ENCODE assay signal across 1 cellular context in the genomic region with DNA sequence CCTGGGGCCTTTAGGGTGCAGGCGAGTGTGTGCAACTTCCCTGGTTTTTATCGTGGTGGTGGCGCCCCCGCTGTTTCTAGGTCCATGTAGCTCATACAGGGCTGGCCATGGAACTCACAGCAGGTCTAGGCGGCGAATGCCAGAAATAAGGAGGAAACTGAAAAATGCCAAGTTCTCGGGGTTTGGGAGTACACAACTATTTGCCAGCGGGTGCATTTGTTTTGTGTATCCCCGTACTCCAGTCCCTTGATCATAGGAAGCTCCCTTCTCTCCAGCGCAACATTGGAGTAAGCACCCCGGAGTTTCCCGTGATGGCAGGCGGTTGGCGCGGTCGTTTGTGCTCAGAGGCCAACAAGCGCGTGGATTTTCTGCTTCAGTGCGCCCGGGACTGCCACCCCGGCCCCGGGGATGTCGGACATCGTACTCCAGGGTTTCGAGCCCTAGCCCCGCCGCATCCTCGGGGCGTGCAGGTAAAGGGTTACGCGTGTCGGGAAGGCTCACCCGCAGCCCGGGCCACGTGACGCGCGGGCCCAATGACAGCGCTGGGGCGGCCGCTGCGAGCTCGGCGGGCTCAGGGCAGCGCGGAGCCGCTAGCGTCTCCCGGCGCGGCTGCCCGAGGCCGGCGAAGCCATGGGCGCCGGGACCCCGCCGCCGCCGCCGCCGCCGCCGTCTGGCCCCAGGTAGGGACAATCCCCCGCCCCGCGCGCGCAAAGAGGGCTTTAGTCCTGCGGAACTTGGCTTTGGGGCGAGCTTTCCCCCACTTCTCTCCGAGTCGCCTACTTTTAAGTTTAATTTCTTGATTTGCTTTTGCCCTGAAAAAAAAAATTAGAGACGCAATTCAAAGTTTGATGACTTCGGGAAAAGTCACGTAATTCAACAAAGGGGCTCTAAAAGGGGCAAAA.
TF ChIP-seq lines count a peak whose summit lies in the region.

No MANE protein-coding gene starts in this region.

TF ChIP-seq in HepG2, 621 proteins besides CTCF, POLR2A, EP300 and RAD21 (continued from another document and continues in another):
- TF ChIP-seq, protein P1, sequence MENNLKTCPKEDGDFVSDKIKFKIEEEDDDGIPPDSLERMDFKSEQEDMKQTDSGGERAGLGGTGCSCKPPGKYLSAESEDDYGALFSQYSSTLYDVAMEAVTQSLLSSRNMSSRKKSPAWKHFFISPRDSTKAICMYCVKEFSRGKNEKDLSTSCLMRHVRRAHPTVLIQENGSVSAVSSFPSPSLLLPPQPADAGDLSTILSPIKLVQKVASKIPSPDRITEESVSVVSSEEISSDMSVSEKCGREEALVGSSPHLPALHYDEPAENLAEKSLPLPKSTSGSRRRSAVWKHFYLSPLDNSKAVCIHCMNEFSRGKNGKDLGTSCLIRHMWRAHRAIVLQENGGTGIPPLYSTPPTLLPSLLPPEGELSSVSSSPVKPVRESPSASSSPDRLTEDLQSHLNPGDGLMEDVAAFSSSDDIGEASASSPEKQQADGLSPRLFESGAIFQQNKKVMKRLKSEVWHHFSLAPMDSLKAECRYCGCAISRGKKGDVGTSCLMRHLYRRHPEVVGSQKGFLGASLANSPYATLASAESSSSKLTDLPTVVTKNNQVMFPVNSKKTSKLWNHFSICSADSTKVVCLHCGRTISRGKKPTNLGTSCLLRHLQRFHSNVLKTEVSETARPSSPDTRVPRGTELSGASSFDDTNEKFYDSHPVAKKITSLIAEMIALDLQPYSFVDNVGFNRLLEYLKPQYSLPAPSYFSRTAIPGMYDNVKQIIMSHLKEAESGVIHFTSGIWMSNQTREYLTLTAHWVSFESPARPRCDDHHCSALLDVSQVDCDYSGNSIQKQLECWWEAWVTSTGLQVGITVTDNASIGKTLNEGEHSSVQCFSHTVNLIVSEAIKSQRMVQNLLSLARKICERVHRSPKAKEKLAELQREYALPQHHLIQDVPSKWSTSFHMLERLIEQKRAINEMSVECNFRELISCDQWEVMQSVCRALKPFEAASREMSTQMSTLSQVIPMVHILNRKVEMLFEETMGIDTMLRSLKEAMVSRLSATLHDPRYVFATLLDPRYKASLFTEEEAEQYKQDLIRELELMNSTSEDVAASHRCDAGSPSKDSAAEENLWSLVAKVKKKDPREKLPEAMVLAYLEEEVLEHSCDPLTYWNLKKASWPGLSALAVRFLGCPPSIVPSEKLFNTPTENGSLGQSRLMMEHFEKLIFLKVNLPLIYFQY (CRISPR knock-in tag; IDR thresholded peaks at IDR 0.05; ENCODE audit: borderline replicate concordance), result no peak
- TF ChIP-seq, protein P2, sequence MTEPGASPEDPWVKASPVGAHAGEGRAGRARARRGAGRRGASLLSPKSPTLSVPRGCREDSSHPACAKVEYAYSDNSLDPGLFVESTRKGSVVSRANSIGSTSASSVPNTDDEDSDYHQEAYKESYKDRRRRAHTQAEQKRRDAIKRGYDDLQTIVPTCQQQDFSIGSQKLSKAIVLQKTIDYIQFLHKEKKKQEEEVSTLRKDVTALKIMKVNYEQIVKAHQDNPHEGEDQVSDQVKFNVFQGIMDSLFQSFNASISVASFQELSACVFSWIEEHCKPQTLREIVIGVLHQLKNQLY (CRISPR knock-in tag; IDR thresholded peaks at IDR 0.05), result no peak
- TF ChIP-seq ZNF879 (CRISPR knock-in tag; IDR thresholded peaks at IDR 0.05) (no peak), REL (CRISPR knock-in tag; conservative IDR thresholded peaks at IDR 0.05) (peak; percentile 75; the same call in 1 of the 2 replicates), TCF7 (IDR thresholded peaks at IDR 0.05; ENCODE audit: low read depth) (no peak), SIX1 (CRISPR knock-in tag; IDR thresholded peaks at IDR 0.05; ENCODE audit: borderline replicate concordance) (no peak), BORCS8-MEF2B (CRISPR knock-in tag; IDR thresholded peaks at IDR 0.05) (peak; percentile 82), ZNF101 (CRISPR knock-in tag; IDR thresholded peaks at IDR 0.05; ENCODE audit: borderline replicate concordance, low read depth) (no peak), FOXJ3 (CRISPR knock-in tag; IDR thresholded peaks at IDR 0.05; ENCODE audit: borderline replicate concordance) (no peak), ZNF282 (IDR thresholded peaks at IDR 0.05; ENCODE audit: partially characterized antibody) (no peak), ZEB1 (IDR thresholded peaks at IDR 0.05; ENCODE audit: insufficient replicate concordance, low read depth) (peak; percentile 11), ZNF17 (CRISPR knock-in tag; IDR thresholded peaks at IDR 0.05) (no peak), ZNF30 (CRISPR knock-in tag; IDR thresholded peaks at IDR 0.05) (no peak), KDM3A (CRISPR knock-in tag; IDR thresholded peaks at IDR 0.05; ENCODE audit: low read depth) (no peak), RFX5 (IDR thresholded peaks at IDR 0.05; ENCODE audit: low read depth, low read length) (no peak), PITX1 (CRISPR knock-in tag; IDR thresholded peaks at IDR 0.05) (peak; percentile 14; the same call in 1 of the 2 replicates), SNAI1 (CRISPR knock-in tag; IDR thresholded peaks at IDR 0.05; ENCODE audit: borderline replicate concordance) (0 out of 2 replicates have a peak, but pooled peaks have one; percentile 52), SALL1 (CRISPR knock-in tag; IDR thresholded peaks at IDR 0.05) (peak; percentile 71), ZNF143 (CRISPR knock-in tag; IDR thresholded peaks at IDR 0.05) (no peak), NRL (CRISPR knock-in tag; IDR thresholded peaks at IDR 0.05; ENCODE audit: borderline replicate concordance) (peak; percentile 61; the same call in 1 of the 2 replicates), ZFY (CRISPR knock-in tag; IDR thresholded peaks at IDR 0.05) (peak; percentile 35; the same call in 1 of the 2 replicates), TAF1 (CRISPR knock-in tag; IDR thresholded peaks at IDR 0.05) (no peak), ZNF605 (CRISPR knock-in tag; IDR thresholded peaks at IDR 0.05) (no peak; the same call in 1 of the 2 replicates), IRX3 (CRISPR knock-in tag; IDR thresholded peaks at IDR 0.05; ENCODE audit: borderline replicate concordance, low read depth) (peak; percentile 88; the same call in 1 of the 2 replicates), FOXM1 (CRISPR knock-in tag; IDR thresholded peaks at IDR 0.05) (no peak), NR2F1 (CRISPR knock-in tag; IDR thresholded peaks at IDR 0.05) (no peak), YEATS4 (CRISPR knock-in tag; IDR thresholded peaks at IDR 0.05; ENCODE audit: borderline replicate concordance) (no peak; the same call in 1 of the 2 replicates), ZNF558 (CRISPR knock-in tag; IDR thresholded peaks at IDR 0.05; ENCODE audit: borderline replicate concordance) (0 out of 2 replicates have a peak, but pooled peaks have one; percentile 50), TEAD2 (CRISPR knock-in tag; IDR thresholded peaks at IDR 0.05) (0 out of 2 replicates have a peak, but pooled peaks have one; percentile 65), ZNF329 (CRISPR knock-in tag; IDR thresholded peaks at IDR 0.05; ENCODE audit: low read depth) (0 out of 2 replicates have a peak, but pooled peaks have one; percentile 27), JUND (CRISPR knock-in tag; IDR thresholded peaks at IDR 0.05) (no peak)
- TF ChIP-seq, protein P3, sequence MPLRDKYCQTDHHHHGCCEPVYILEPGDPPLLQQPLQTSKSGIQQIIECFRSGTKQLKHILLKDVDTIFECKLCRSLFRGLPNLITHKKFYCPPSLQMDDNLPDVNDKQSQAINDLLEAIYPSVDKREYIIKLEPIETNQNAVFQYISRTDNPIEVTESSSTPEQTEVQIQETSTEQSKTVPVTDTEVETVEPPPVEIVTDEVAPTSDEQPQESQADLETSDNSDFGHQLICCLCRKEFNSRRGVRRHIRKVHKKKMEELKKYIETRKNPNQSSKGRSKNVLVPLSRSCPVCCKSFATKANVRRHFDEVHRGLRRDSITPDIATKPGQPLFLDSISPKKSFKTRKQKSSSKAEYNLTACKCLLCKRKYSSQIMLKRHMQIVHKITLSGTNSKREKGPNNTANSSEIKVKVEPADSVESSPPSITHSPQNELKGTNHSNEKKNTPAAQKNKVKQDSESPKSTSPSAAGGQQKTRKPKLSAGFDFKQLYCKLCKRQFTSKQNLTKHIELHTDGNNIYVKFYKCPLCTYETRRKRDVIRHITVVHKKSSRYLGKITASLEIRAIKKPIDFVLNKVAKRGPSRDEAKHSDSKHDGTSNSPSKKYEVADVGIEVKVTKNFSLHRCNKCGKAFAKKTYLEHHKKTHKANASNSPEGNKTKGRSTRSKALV (CRISPR knock-in tag; IDR thresholded peaks at IDR 0.05), result peak; percentile 58; the same call in 1 of the 2 replicates
- TF ChIP-seq, protein P4, sequence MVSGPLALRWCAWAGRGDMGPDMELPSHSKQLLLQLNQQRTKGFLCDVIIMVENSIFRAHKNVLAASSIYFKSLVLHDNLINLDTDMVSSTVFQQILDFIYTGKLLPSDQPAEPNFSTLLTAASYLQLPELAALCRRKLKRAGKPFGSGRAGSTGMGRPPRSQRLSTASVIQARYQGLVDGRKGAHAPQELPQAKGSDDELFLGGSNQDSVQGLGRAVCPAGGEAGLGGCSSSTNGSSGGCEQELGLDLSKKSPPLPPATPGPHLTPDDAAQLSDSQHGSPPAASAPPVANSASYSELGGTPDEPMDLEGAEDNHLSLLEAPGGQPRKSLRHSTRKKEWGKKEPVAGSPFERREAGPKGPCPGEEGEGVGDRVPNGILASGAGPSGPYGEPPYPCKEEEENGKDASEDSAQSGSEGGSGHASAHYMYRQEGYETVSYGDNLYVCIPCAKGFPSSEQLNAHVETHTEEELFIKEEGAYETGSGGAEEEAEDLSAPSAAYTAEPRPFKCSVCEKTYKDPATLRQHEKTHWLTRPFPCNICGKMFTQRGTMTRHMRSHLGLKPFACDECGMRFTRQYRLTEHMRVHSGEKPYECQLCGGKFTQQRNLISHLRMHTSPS (CRISPR knock-in tag; IDR thresholded peaks at IDR 0.05; ENCODE audit: low read depth), result no peak
- TF ChIP-seq, protein P5, sequence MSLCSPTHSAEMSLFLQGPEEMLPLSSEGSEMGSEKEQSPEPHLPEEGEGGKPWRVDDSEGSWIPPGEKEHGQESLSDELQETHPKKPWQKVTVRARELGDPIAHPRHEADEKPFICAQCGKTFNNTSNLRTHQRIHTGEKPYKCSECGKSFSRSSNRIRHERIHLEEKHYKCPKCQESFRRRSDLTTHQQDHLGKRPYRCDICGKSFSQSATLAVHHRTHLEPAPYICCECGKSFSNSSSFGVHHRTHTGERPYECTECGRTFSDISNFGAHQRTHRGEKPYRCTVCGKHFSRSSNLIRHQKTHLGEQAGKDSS (CRISPR knock-in tag; IDR thresholded peaks at IDR 0.05; ENCODE audit: borderline replicate concordance, low read depth), result no peak
- TF ChIP-seq, protein P6, sequence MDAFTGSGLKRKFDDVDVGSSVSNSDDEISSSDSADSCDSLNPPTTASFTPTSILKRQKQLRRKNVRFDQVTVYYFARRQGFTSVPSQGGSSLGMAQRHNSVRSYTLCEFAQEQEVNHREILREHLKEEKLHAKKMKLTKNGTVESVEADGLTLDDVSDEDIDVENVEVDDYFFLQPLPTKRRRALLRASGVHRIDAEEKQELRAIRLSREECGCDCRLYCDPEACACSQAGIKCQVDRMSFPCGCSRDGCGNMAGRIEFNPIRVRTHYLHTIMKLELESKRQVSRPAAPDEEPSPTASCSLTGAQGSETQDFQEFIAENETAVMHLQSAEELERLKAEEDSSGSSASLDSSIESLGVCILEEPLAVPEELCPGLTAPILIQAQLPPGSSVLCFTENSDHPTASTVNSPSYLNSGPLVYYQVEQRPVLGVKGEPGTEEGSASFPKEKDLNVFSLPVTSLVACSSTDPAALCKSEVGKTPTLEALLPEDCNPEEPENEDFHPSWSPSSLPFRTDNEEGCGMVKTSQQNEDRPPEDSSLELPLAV (CRISPR knock-in tag; conservative IDR thresholded peaks at IDR 0.05; ENCODE audit: low read depth), result 0 out of 2 replicates have a peak, but pooled peaks have one; percentile 52
- TF ChIP-seq, protein P7, sequence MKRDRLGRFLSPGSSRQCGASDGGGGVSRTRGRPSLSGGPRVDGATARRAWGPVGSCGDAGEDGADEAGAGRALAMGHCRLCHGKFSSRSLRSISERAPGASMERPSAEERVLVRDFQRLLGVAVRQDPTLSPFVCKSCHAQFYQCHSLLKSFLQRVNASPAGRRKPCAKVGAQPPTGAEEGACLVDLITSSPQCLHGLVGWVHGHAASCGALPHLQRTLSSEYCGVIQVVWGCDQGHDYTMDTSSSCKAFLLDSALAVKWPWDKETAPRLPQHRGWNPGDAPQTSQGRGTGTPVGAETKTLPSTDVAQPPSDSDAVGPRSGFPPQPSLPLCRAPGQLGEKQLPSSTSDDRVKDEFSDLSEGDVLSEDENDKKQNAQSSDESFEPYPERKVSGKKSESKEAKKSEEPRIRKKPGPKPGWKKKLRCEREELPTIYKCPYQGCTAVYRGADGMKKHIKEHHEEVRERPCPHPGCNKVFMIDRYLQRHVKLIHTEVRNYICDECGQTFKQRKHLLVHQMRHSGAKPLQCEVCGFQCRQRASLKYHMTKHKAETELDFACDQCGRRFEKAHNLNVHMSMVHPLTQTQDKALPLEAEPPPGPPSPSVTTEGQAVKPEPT (CRISPR knock-in tag; IDR thresholded peaks at IDR 0.05; ENCODE audit: low read depth), result no peak
- TF ChIP-seq, protein P8, sequence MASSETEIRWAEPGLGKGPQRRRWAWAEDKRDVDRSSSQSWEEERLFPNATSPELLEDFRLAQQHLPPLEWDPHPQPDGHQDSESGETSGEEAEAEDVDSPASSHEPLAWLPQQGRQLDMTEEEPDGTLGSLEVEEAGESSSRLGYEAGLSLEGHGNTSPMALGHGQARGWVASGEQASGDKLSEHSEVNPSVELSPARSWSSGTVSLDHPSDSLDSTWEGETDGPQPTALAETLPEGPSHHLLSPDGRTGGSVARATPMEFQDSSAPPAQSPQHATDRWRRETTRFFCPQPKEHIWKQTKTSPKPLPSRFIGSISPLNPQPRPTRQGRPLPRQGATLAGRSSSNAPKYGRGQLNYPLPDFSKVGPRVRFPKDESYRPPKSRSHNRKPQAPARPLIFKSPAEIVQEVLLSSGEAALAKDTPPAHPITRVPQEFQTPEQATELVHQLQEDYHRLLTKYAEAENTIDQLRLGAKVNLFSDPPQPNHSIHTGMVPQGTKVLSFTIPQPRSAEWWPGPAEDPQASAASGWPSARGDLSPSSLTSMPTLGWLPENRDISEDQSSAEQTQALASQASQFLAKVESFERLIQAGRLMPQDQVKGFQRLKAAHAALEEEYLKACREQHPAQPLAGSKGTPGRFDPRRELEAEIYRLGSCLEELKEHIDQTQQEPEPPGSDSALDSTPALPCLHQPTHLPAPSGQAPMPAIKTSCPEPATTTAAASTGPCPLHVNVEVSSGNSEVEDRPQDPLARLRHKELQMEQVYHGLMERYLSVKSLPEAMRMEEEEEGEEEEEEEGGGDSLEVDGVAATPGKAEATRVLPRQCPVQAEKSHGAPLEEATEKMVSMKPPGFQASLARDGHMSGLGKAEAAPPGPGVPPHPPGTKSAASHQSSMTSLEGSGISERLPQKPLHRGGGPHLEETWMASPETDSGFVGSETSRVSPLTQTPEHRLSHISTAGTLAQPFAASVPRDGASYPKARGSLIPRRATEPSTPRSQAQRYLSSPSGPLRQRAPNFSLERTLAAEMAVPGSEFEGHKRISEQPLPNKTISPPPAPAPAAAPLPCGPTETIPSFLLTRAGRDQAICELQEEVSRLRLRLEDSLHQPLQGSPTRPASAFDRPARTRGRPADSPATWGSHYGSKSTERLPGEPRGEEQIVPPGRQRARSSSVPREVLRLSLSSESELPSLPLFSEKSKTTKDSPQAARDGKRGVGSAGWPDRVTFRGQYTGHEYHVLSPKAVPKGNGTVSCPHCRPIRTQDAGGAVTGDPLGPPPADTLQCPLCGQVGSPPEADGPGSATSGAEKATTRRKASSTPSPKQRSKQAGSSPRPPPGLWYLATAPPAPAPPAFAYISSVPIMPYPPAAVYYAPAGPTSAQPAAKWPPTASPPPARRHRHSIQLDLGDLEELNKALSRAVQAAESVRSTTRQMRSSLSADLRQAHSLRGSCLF (CRISPR knock-in tag; IDR thresholded peaks at IDR 0.05; ENCODE audit: borderline replicate concordance), result no peak
